13 cellular contexts compared by ENCODE assay signal in genomic region chr18:2903006-2903405, GRCh38. TPM values are rescaled to one million over a fixed set of nuclear protein-coding genes. Genes with fewer than 3 reads are reported as not detected.
DNase-seq lines count a peak whose midpoint lies in the region; ATAC-seq and TF ChIP-seq lines count a peak whose summit lies in the region.
"Had no signal": no experiment of that assay in that cellular context is flagged by ENCODE, and none has a peak within 500 bp of the region (broad histone marks: within the 10 kb centered on the region; RNA-seq: fewer than 3 reads in every experiment).

No MANE protein-coding gene starts in this region.

- TF ChIP-seq EP300 in SK-N-SH (IDR thresholded peaks at IDR 0.05; ENCODE audit: borderline replicate concordance in 1 of 2, low read depth in 1 of 2, low read length in 1 of 2) = no peak

- POLR2A ChIA-PET in SK-N-SH (lab: Yijun Ruan, JAX) = no interaction called here
- POLR2A ChIA-PET in WTC11 (lab: Charles Lee) = no interaction called here

- H2AFZ ChIP-seq in SK-N-SH (ENCODE audit: low read depth) = no peak overlapping the region

- peaks cover 27% of the 10 kb centered on the region for H3K4me1 Mint-ChIP-seq in WTC11

- ATAC-seq in WTC11 = no peak
- no peak for ATAC-seq in GM18498 (IDR thresholded peaks at IDR 0.05; ENCODE audit: unreplicated experiment)

- H3K4me2 ChIP-seq in SK-N-SH = no peak overlapping the region

- 40% methylated on average over 5 of the region's 5 CpGs for WGBS in SK-N-SH (ENCODE audit: low lambda C conversion rate)

- H3K27ac Mint-ChIP-seq in WTC11 = no peak overlapping the region
- H3K27ac Mint-ChIP-seq: CD8-positive, alpha-beta memory T cell had no signal

- H3K9ac ChIP-seq in SK-N-SH = no peak overlapping the region

- TF ChIP-seq CTCF in SK-N-SH (IDR thresholded peaks at IDR 0.05) (no peak), fibroblast of pulmonary artery (IDR thresholded peaks at IDR 0.05; ENCODE audit: low read length, missing control alignments) (no peak), WTC11 (IDR thresholded peaks at IDR 0.05) (no peak)

- H3K27ac ChIP-seq in SK-N-SH (ENCODE audit: low read depth in 2 of 2, low read length in 1 of 2) (no peak overlapping the region), caudate nucleus (ENCODE audit: low read depth, low read length) (no peak overlapping the region)
- H3K27ac ChIP-seq: VCaP had no signal

- no peaks in the 10 kb centered on the region for H3K9me3 ChIP-seq in SK-N-SH

- H3K36me3 ChIP-seq in SK-N-SH (replicated peaks in 1 of 2; ENCODE audit: control insufficient read depth in 1 of 2, insufficient read depth in 2 of 2, low read length in 1 of 2) = no peaks in the 10 kb centered on the region

- H3K4me3 Mint-ChIP-seq in WTC11 = no peak overlapping the region
- H3K4me3 Mint-ChIP-seq: CD8-positive, alpha-beta memory T cell had no signal

- H3F3A ChIP-seq in SK-N-SH (replicated peaks; ENCODE audit: insufficient read depth) = no peaks in the 10 kb centered on the region

- no peaks in the 10 kb centered on the region; the same call in 1 of the 2 replicates for H3K27me3 ChIP-seq in SK-N-SH (ENCODE audit: insufficient read depth)

- no peaks in the 10 kb centered on the region for H3K9me2 ChIP-seq in SK-N-SH

- H3K36me3 Mint-ChIP-seq in WTC11 = no peaks in the 10 kb centered on the region
- H3K36me3 Mint-ChIP-seq: CD8-positive, alpha-beta memory T cell had no signal

- TF ChIP-seq RAD21 in SK-N-SH (IDR thresholded peaks at IDR 0.05; ENCODE audit: low read length) = no peak

- H3K79me2 ChIP-seq in SK-N-SH (ENCODE audit: insufficient read depth) = no peaks in the 10 kb centered on the region

- CTCF ChIA-PET in SK-N-SH (lab: Yijun Ruan, JAX) = no interaction called here
- CTCF ChIA-PET in WTC11 (lab: Charles Lee) = no interaction called here

- no peak overlapping the region for H3K4me3 ChIP-seq in SK-N-SH (ENCODE audit: low read depth in 2 of 2, low read length in 1 of 2)
- no peak overlapping the region for H3K4me3 ChIP-seq in fibroblast of pulmonary artery (replicated peaks; ENCODE audit: low read depth, low read length)

- peak; percentile 42 for DNase-seq in Daoy (ENCODE audit: low read depth)
- peak; percentile 36 for DNase-seq in SK-N-SH
- peak; percentile 75 for DNase-seq in fibroblast of pulmonary artery (ENCODE audit: low read depth)
- DNase-seq in pons (ENCODE audit: low spot score) = peak; percentile 69
- no peak for DNase-seq in WTC11 (ENCODE audit: low spot score)
- DNase-seq in caudate nucleus (lab: John Stamatoyannopoulos, UW) = no peak
- no peak for DNase-seq in midbrain (lab: John Stamatoyannopoulos, UW)
- DNase-seq: activated naive CD4-positive, alpha-beta T cell treated with Interleukin-2 at 50 U/mL for 16 hours; CD8-positive, alpha-beta memory T cell; KBM-7; NCI-H774 had no signal

- peaks cover 7% of the 10 kb centered on the region for H3K27me3 Mint-ChIP-seq in WTC11 (ENCODE audit: low read depth)

- H4K20me1 ChIP-seq in SK-N-SH (ENCODE audit: insufficient read depth) = no peaks in the 10 kb centered on the region

- peaks cover 5 to 13% of the 10 kb centered on the region in 2 experiments; a peak in 3 of 4 replicates for H3K4me1 ChIP-seq in SK-N-SH (ENCODE audit: control insufficient read depth in 1 of 2, insufficient read depth in 2 of 2, low read depth in 1 of 2, low read length in 1 of 2)

- no peaks in the 10 kb centered on the region for H3K9me3 Mint-ChIP-seq in WTC11
- H3K9me3 Mint-ChIP-seq: CD8-positive, alpha-beta memory T cell had no signal

TF ChIP-seq in SK-N-SH, 30 proteins besides CTCF, POLR2A, EP300 and RAD21:
- TF ChIP-seq POLR2AphosphoS5 (IDR thresholded peaks at IDR 0.05; ENCODE audit: low read depth, low read length) (no peak), NFIC (IDR thresholded peaks at IDR 0.05; ENCODE audit: borderline replicate concordance) (peak; percentile 59)

TF ChIP-seq in WTC11, 78 proteins besides CTCF, POLR2A, EP300 and RAD21:
- no peak for TF ChIP-seq NR1H2 (CRISPR knock-in tag; IDR thresholded peaks at IDR 0.05)
- TF ChIP-seq USF1 (CRISPR knock-in tag; IDR thresholded peaks at IDR 0.05) = no peak
- TF ChIP-seq ATF6 (CRISPR knock-in tag; IDR thresholded peaks at IDR 0.05) = no peak
- TF ChIP-seq CBFB (CRISPR knock-in tag; IDR thresholded peaks at IDR 0.05; ENCODE audit: low read depth) = no peak
- no peak for TF ChIP-seq ZNF423 (CRISPR knock-in tag; IDR thresholded peaks at IDR 0.05)
- TF ChIP-seq SP1 (CRISPR knock-in tag; conservative IDR thresholded peaks at IDR 0.05) = no peak
- no peak for TF ChIP-seq CDX4 (CRISPR knock-in tag; IDR thresholded peaks at IDR 0.05; ENCODE audit: borderline replicate concordance)
- no peak for TF ChIP-seq ZMAT4 (CRISPR knock-in tag; IDR thresholded peaks at IDR 0.05)
- TF ChIP-seq TEAD4 (CRISPR knock-in tag; IDR thresholded peaks at IDR 0.05) = no peak

RNA-seq across cellular contexts. Expression of gene EMILIN2, which starts 56.2 kb away (rescaled TPM):
- 0.40 TPM in 1 of 2 replicates, not detected in the other for total RNA-seq in Daoy (2014; rRNA removed; shearing (Covaris generic))
- 1.4 and 1.6 TPM in 2 replicates for polyA plus RNA-seq in SK-N-SH (2012; rRNA removed)
- polyA plus RNA-seq in SK-N-SH (2012; cell fraction: cytosol; rRNA removed) = 0.88 and 1.2 TPM in 2 replicates
- polyA plus RNA-seq in SK-N-SH (2012; cell fraction: nucleus; rRNA removed) = 3.7 and 5.3 TPM in 2 replicates
- 11.7 to 13.0 TPM (median 11.8 TPM) in 3 replicates for total RNA-seq in WTC11 (2021)

Comparison
In these comparisons a context has a peak if more than half of its experiments do, and no peak if none do; other contexts are left out.
1. DNase-seq: peak in Daoy (single experiment), SK-N-SH (single experiment), fibroblast of pulmonary artery (single experiment) and pons (single experiment); none in WTC11 (single experiment), caudate nucleus (0 of 61) and midbrain (single experiment).